In genomic region chr2:95231723-95232122, GRCh38 we compare ENCODE assay signal across 8 cellular contexts. TPM values are rescaled to one million over a fixed set of nuclear protein-coding genes. Genes with fewer than 3 reads are reported as not detected.
DNase-seq lines count a peak whose midpoint lies in the region; ATAC-seq and TF ChIP-seq lines count a peak whose summit lies in the region.

No MANE protein-coding gene starts in this region.

- WGBS in prostate gland, result 48% methylated on average over 3 of the region's 3 CpGs

- no peaks in the 10 kb centered on the region for H3K9me3 ChIP-seq in prostate gland

- no peak for ATAC-seq in GM19455 (IDR thresholded peaks at IDR 0.05; ENCODE audit: unreplicated experiment)
- no peak for ATAC-seq in HG02610 (IDR thresholded peaks at IDR 0.05; ENCODE audit: unreplicated experiment)

- intact Hi-C loops in prostate gland (cut with DNase I), result no loop called here

- DNase-seq in AG09319 (ENCODE audit: extremely low read depth, low read depth) (peak; percentile 22), GM04504 (ENCODE audit: low read depth) (peak; percentile 58), NCI-H1105 treated with DMSO at 0.1 percent for 48 hours (lab: John Stamatoyannopoulos, UW) (peak; percentile 78), T1000 (lab: John Stamatoyannopoulos, UW) (peak; percentile 78), foreskin fibroblast (peak; percentile 80 to 91), prostate gland (ENCODE audit: low spot score) (peak; percentile 59)

- H3K4me3 ChIP-seq in foreskin fibroblast (ENCODE audit: low read depth in 1 of 2, low read length in 2 of 2) (no peak overlapping the region), prostate gland (no peak overlapping the region)

- no peaks in the 10 kb centered on the region for H3K27me3 ChIP-seq in prostate gland (replicated peaks; ENCODE audit: insufficient read depth)

- H3K27ac ChIP-seq in prostate gland, result no peak overlapping the region

- TF ChIP-seq CTCF in AG09319 (IDR thresholded peaks at IDR 0.05; ENCODE audit: low read depth, low read length) (peak; percentile 88), foreskin fibroblast (IDR thresholded peaks at IDR 0.05; ENCODE audit: low read depth, low read length) (peak; percentile 91), prostate gland (IDR thresholded peaks at IDR 0.05) (peak; percentile 61 to 89 (median 80))

- TF ChIP-seq POLR2A in prostate gland (IDR thresholded peaks at IDR 0.05), result no peak

- H3K36me3 ChIP-seq in prostate gland, result no peaks in the 10 kb centered on the region

- H3K4me1 ChIP-seq in prostate gland (replicated peaks), result no peaks in the 10 kb centered on the region

RNA-seq across cellular contexts. Expression of gene ZNF892, which starts 24.4 kb away (rescaled TPM):
- 1 to 10 TPM; 4.6 to 4.8 TPM for total RNA-seq in prostate gland

RNA-seq across cellular contexts. Expression of gene PROM2, which starts 42.5 kb away (rescaled TPM):
- total RNA-seq in prostate gland, result 10 to 100 TPM; 43.4 to 80.1 TPM

Comparison
In these comparisons a context has a peak if more than half of its experiments do, and no peak if none do; other contexts are left out.
1. DNase-seq: peak in every context shown above with its lines; median percentile 86 in foreskin fibroblast; 78 in NCI-H1105 treated with DMSO at 0.1 percent for 48 hours; 78 in T1000; 59 in prostate gland; 58 in GM04504; 22 in AG09319.